Comparison of ENCODE assay signal across 2 cellular contexts in the genomic region with DNA sequence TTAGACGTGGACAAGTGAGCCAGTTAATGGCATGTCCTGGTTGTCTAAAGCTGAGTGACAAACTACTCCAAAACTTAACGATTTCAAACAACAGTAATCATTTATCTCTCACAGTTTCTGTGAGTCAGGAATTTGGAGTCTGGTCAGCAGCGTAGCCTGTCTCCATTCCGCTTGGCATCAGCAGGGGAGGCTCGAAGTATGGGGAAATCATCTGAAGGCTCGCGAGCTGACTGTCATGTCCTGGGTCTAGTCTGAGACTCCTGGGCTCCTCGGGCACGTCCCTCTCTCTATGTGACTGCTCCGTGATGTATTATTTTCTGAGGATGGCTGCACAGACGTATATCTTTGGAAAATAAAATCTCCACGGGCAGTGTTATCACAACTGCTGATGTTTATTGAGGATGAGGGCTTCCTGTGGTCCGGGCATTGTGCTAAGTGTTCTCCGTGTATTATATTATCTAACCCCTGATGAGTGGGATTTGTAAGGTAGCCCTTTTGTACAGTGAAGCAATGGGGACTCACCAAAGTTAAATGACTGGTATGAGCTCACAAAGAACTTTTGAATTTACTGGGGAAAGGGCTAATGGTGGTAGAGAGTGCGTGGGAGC.
TF ChIP-seq lines count a peak whose summit lies in the region.

No MANE protein-coding gene starts in this region.

TF ChIP-seq in IMR-90, 13 proteins besides CTCF, POLR2A, EP300 and RAD21 (continued from another document):
- TF ChIP-seq CEBPB (IDR thresholded peaks at IDR 0.05; ENCODE audit: low read depth, low read length): peak; percentile 43
TF ChIP-seq in IMR-90: peak in this region for 1.

TF ChIP-seq in SK-N-SH, 30 proteins besides CTCF, POLR2A, EP300 and RAD21:
- TF ChIP-seq, protein P1, sequence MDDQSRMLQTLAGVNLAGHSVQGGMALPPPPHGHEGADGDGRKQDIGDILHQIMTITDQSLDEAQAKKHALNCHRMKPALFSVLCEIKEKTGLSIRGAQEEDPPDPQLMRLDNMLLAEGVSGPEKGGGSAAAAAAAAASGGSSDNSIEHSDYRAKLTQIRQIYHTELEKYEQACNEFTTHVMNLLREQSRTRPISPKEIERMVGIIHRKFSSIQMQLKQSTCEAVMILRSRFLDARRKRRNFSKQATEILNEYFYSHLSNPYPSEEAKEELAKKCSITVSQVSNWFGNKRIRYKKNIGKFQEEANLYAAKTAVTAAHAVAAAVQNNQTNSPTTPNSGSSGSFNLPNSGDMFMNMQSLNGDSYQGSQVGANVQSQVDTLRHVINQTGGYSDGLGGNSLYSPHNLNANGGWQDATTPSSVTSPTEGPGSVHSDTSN (IDR thresholded peaks at IDR 0.05): 0 out of 2 replicates have a peak, but pooled peaks have one; percentile 14
- TF ChIP-seq SIN3A (IDR thresholded peaks at IDR 0.05; ENCODE audit: borderline replicate concordance, low read depth, low read length): no peak
